In genomic region chr4:136823020-136823419, GRCh38 we compare ENCODE assay signal across 16 cellular contexts.
A peak's percentile ranks its signal among the peaks of the same experiment; 100 is the strongest.
DNase-seq lines count a peak whose midpoint lies in the region; ATAC-seq, FAIRE-seq and TF ChIP-seq lines count a peak whose summit lies in the region.
"Had no signal": no experiment of that assay in that cellular context is flagged by ENCODE, and none has a peak within 500 bp of the region (broad histone marks: within the 10 kb centered on the region; RNA-seq: fewer than 3 reads in every experiment).

No MANE protein-coding gene starts in this region.

- no peaks in the 10 kb centered on the region for H3K9me3 ChIP-seq in IMR-90 (ENCODE audit: control insufficient read depth, insufficient read depth, low read length)
- H3K9me3 ChIP-seq in H1 (ENCODE audit: insufficient read depth in 2 of 2, low read depth in 1 of 2, low read length in 1 of 2): no peaks in the 10 kb centered on the region; a peak in 1 of 4 replicates
- H3K9me3 ChIP-seq in neuronal stem cell (replicated peaks in 1 of 2; ENCODE audit: control insufficient read depth in 2 of 2, insufficient read depth in 1 of 2, low read depth in 1 of 2, low read length in 2 of 2): peaks cover 0 to 1% of the 10 kb centered on the region in 2 donors
- H3K9me3 ChIP-seq: BLaER1 treated with 17β-estradiol and CSF1 and Interleukin-3, amounts not matched to agents 10 nM and 100 nM had no signal

- 70% methylated on average over 4 of the region's 8 CpGs; no CpG with 5 or more reads in 1 of the 2 experiments for WGBS in IMR-90 (ENCODE audit: extremely low coverage in 2 of 2, insufficient read length in 1 of 2), 2 experiments
- WGBS in H1 (ENCODE audit: extremely low coverage in 1 of 2, insufficient coverage in 1 of 2, insufficient read length in 1 of 2, insufficient replicate concordance in 2 of 2, low coverage in 1 of 2, low lambda C conversion rate in 2 of 2, missing lambda C conversion rate in 1 of 2), 2 experiments: 87% methylated on average over 8 of the region's 8 CpGs; no CpG with 5 or more reads in 1 of the 2 experiments
- WGBS in neuronal stem cell (ENCODE audit: extremely low coverage in 2 of 2, insufficient read length in 2 of 2, insufficient replicate concordance in 1 of 2), 2 donors: no CpG with 5 or more reads among the region's 8 CpGs

- H3K23ac ChIP-seq in IMR-90 (ENCODE audit: low read depth, low read length) (no peak overlapping the region), H1 (ENCODE audit: insufficient read length) (no peak overlapping the region), neuronal stem cell (ENCODE audit: low read depth, low read length, poor library complexity) (no peak overlapping the region)

- CTCF ChIA-PET in IMR-90 (lab: Yijun Ruan, JAX) (no interaction called here), H1 (lab: Charles Lee; ENCODE audit: partially characterized antibody) (interaction anchor here (0.8 to 1.2 kb wide), 2 partner anchors 9 to 87 kb away, joined by 3 to 4 read pairs; no protein-coding TSS in a partner anchor)

- H3K4ac ChIP-seq in IMR-90 (ENCODE audit: low read depth, low read length) (no peak overlapping the region), H1 (replicated peaks; ENCODE audit: insufficient read length, low read depth, low read length) (no peak overlapping the region), neuronal stem cell (ENCODE audit: low read length) (no peak overlapping the region)

- H2AK5ac ChIP-seq in IMR-90 (ENCODE audit: low read depth, low read length) (no peak overlapping the region), H1 (ENCODE audit: low read depth, low read length) (0 out of 2 replicates have a peak overlapping the region, but pooled peaks have one; percentile 75), neuronal stem cell (ENCODE audit: low read depth, low read length) (no peak overlapping the region)

- in situ Hi-C loops in IMR-90 (cut with MboI; ENCODE audit: low sequenced_read_pairs): no loop called here

- DNase-seq in Daoy (ENCODE audit: low read depth) (peak; percentile 15), IMR-90 (no peak), H1 (ENCODE audit: low read depth in 1 of 2, low spot score in 2 of 2) (no peak), neuronal stem cell (ENCODE audit: low spot score) (no peak), left colon (no peak), DMS153 treated with DMSO at 0.1 percent for 48 hours (lab: John Stamatoyannopoulos, UW; ENCODE audit: unreplicated experiment) (no peak), NCI-H748 (lab: John Stamatoyannopoulos, UW; ENCODE audit: unreplicated experiment) (no peak)
- DNase-seq: CD8-positive, alpha-beta memory T cell; COR-L47; DMS79; GF-D8; H7 had no signal

- no peak for TF ChIP-seq RAD21 in IMR-90 (IDR thresholded peaks at IDR 0.05; ENCODE audit: low read length)
- TF ChIP-seq RAD21 in H1 (IDR thresholded peaks at IDR 0.05 in 1 of 2, conservative IDR thresholded peaks at IDR 0.05 in 1 of 2; ENCODE audit: low read depth in 2 of 2, low read length in 2 of 2): no peak

- no peak for TF ChIP-seq EP300 in H1 (IDR thresholded peaks at IDR 0.05; ENCODE audit: borderline replicate concordance in 1 of 2, low read depth in 2 of 2, low read length in 2 of 2)

- ATAC-seq in IMR-90 (ENCODE audit: low read depth) (no peak), left colon (no peak)
- ATAC-seq: GM23338, HepG2 had no signal

- TF ChIP-seq CTCF in IMR-90 (conservative IDR thresholded peaks at IDR 0.05; ENCODE audit: low read depth, low read length) (no peak), H1 (IDR thresholded peaks at IDR 0.05; ENCODE audit: control extremely low read depth in 1 of 3, insufficient read depth in 1 of 3, low read depth in 1 of 3, low read length in 3 of 3) (no peak)

- H3K14ac ChIP-seq in IMR-90 (replicated peaks; ENCODE audit: low read depth, low read length) (no peak overlapping the region), H1 (ENCODE audit: insufficient read length) (no peak overlapping the region), neuronal stem cell (ENCODE audit: low read length) (peak overlapping the region; percentile 92)

- H3K4me2 ChIP-seq in IMR-90 (ENCODE audit: low read depth, low read length): no peak overlapping the region
- H3K4me2 ChIP-seq in H1 (ENCODE audit: insufficient read depth in 1 of 2, low read depth in 2 of 2, low read length in 2 of 2): no peak overlapping the region
- no peak overlapping the region for H3K4me2 ChIP-seq in neuronal stem cell (ENCODE audit: insufficient read depth, low read length, poor library complexity, severe bottlenecking)
- H3K4me2 ChIP-seq: BLaER1 treated with 17β-estradiol and CSF1 and Interleukin-3, amounts not matched to agents 10 nM and 100 nM; GM23338 had no signal

- no peak overlapping the region for H3K4me3 ChIP-seq in IMR-90 (ENCODE audit: insufficient read depth, low read depth, low read length)
- no peak overlapping the region for H3K4me3 ChIP-seq in H1 (ENCODE audit: extremely low read depth in 1 of 4, insufficient read depth in 2 of 4, low read depth in 3 of 4, low read length in 4 of 4)
- no peak overlapping the region for H3K4me3 ChIP-seq in neuronal stem cell (ENCODE audit: low read length in 2 of 2)
- H3K4me3 ChIP-seq: BLaER1 treated with 17β-estradiol and CSF1 and Interleukin-3, amounts not matched to agents 10 nM and 100 nM; GM23338 had no signal

- no peaks in the 10 kb centered on the region for H3K36me3 ChIP-seq in IMR-90 (ENCODE audit: control insufficient read depth, insufficient read depth, low read length)
- H3K36me3 ChIP-seq in H1 (ENCODE audit: control insufficient read depth in 2 of 4, insufficient read depth in 4 of 4, low read length in 3 of 4): no peaks in the 10 kb centered on the region
- H3K36me3 ChIP-seq in neuronal stem cell (replicated peaks in 1 of 2; ENCODE audit: control insufficient read depth in 2 of 2, insufficient read depth in 2 of 2, low read length in 2 of 2): no peaks in the 10 kb centered on the region
- H3K36me3 ChIP-seq: BLaER1 treated with 17β-estradiol and CSF1 and Interleukin-3, amounts not matched to agents 10 nM and 100 nM had no signal

- TF ChIP-seq POLR2A in IMR-90 (IDR thresholded peaks at IDR 0.05; ENCODE audit: low read depth, low read length) (no peak), H1 (IDR thresholded peaks at IDR 0.05; ENCODE audit: control extremely low read depth in 1 of 2, low read depth in 2 of 2, low read length in 2 of 2) (no peak)

- no peaks in the 10 kb centered on the region for H3K23me2 ChIP-seq in H1 (ENCODE audit: low read depth, low read length)

- H3K4me1 ChIP-seq in IMR-90 (ENCODE audit: control insufficient read depth, insufficient read depth, low read length) (no peaks in the 10 kb centered on the region), H1 (replicated peaks in 1 of 4; ENCODE audit: control insufficient read depth in 3 of 4, insufficient read depth in 4 of 4, low read length in 3 of 4) (no peaks in the 10 kb centered on the region), neuronal stem cell (ENCODE audit: control insufficient read depth in 2 of 2, insufficient read depth in 1 of 2, low read depth in 1 of 2, low read length in 2 of 2) (no peaks in the 10 kb centered on the region)
- H3K4me1 ChIP-seq: BLaER1 treated with 17β-estradiol and CSF1 and Interleukin-3, amounts not matched to agents 10 nM and 100 nM had no signal

- H2BK120ac ChIP-seq in IMR-90 (ENCODE audit: low read depth, low read length) (no peak overlapping the region), H1 (replicated peaks; ENCODE audit: low read depth, low read length) (no peak overlapping the region), neuronal stem cell (ENCODE audit: low read depth, low read length) (no peak overlapping the region)

- H2BK20ac ChIP-seq in IMR-90 (ENCODE audit: low read depth, low read length) (no peak overlapping the region), H1 (ENCODE audit: low read length) (no peak overlapping the region)

- H4K8ac ChIP-seq in IMR-90 (ENCODE audit: low read depth in 2 of 2, low read length in 2 of 2) (no peak overlapping the region), H1 (ENCODE audit: extremely low read depth, insufficient read depth, low read length) (no peak overlapping the region), neuronal stem cell (ENCODE audit: low read depth, low read length) (no peak overlapping the region)

- no peaks in the 10 kb centered on the region for H3K79me1 ChIP-seq in IMR-90 (ENCODE audit: low read depth in 1 of 2, low read length in 2 of 2)
- H3K79me1 ChIP-seq in H1 (ENCODE audit: low read depth, low read length): no peaks in the 10 kb centered on the region
- H3K79me1 ChIP-seq in neuronal stem cell (ENCODE audit: low read depth, low read length): no peaks in the 10 kb centered on the region

- H3K9me1 ChIP-seq in IMR-90 (ENCODE audit: insufficient read depth, low read length): no peaks in the 10 kb centered on the region

- no peaks in the 10 kb centered on the region for H3K27me3 ChIP-seq in IMR-90 (ENCODE audit: control insufficient read depth, insufficient read depth, low read length)
- no peaks in the 10 kb centered on the region for H3K27me3 ChIP-seq in H1 (replicated peaks in 1 of 4; ENCODE audit: control insufficient read depth in 3 of 4, extremely low read depth in 1 of 4, insufficient read depth in 3 of 4, low read length in 3 of 4)
- no peaks in the 10 kb centered on the region for H3K27me3 ChIP-seq in neuronal stem cell (ENCODE audit: control insufficient read depth in 3 of 3, insufficient read depth in 3 of 3, low read depth in 1 of 3, low read length in 3 of 3)
- H3K27me3 ChIP-seq: BLaER1 treated with 17β-estradiol and CSF1 and Interleukin-3, amounts not matched to agents 10 nM and 100 nM had no signal

- dilution Hi-C loops in IMR-90 (cut with HindIII; ENCODE audit: low sequenced_read_pairs, unreplicated experiment): no loop called here

- H3K27ac ChIP-seq in IMR-90 (ENCODE audit: insufficient read depth, low read length) (no peak overlapping the region), H1 (ENCODE audit: low read depth, low read length) (no peak overlapping the region), neuronal stem cell (replicated peaks; ENCODE audit: low read length) (no peak overlapping the region)
- H3K27ac ChIP-seq: BLaER1 treated with 17β-estradiol and CSF1 and Interleukin-3, amounts not matched to agents 10 nM and 100 nM had no signal

- no peak overlapping the region for H4K91ac ChIP-seq in IMR-90 (ENCODE audit: insufficient read depth, low read depth, low read length)
- no peak overlapping the region for H4K91ac ChIP-seq in H1 (replicated peaks; ENCODE audit: insufficient read length, low read length)
- no peak overlapping the region for H4K91ac ChIP-seq in neuronal stem cell (ENCODE audit: low read depth, low read length, poor library complexity)

- H3K56ac ChIP-seq in IMR-90 (ENCODE audit: extremely low read depth, insufficient read depth, low read length) (no peak overlapping the region), H1 (replicated peaks; ENCODE audit: insufficient read length, low read depth, low read length) (no peak overlapping the region)

- H2BK12ac ChIP-seq in H1 (ENCODE audit: low read depth, low read length) (no peak overlapping the region; the same call in 1 of the 2 replicates), neuronal stem cell (ENCODE audit: low read length) (no peak overlapping the region)

- no peak overlapping the region for H3K9ac ChIP-seq in IMR-90 (ENCODE audit: low read depth, low read length)
- no peak overlapping the region for H3K9ac ChIP-seq in H1 (replicated peaks in 1 of 4; ENCODE audit: extremely low read depth in 1 of 4, low read depth in 3 of 4, low read length in 3 of 4)
- H3K9ac ChIP-seq in neuronal stem cell (ENCODE audit: low read depth, low read length, poor library complexity): peak overlapping the region; percentile 44
- H3K9ac ChIP-seq: BLaER1 treated with 17β-estradiol and CSF1 and Interleukin-3, amounts not matched to agents 10 nM and 100 nM had no signal

- peak overlapping the region; percentile 68 for H2AFZ ChIP-seq in IMR-90 (replicated peaks; ENCODE audit: low read length, poor library complexity)
- peak overlapping the region; percentile 41; the same call in 1 of the 2 replicates for H2AFZ ChIP-seq in H1 (ENCODE audit: low read length)
- H2AFZ ChIP-seq in neuronal stem cell (ENCODE audit: low read length): peak overlapping the region; percentile 64
- H2AFZ ChIP-seq: GM23338 had no signal

- no peak overlapping the region for H3K18ac ChIP-seq in IMR-90 (ENCODE audit: low read depth, low read length)
- H3K18ac ChIP-seq in H1 (ENCODE audit: extremely low read depth, low read length): no peak overlapping the region
- H3K18ac ChIP-seq in neuronal stem cell (ENCODE audit: low read length): peak overlapping the region; percentile 42

- H2BK15ac ChIP-seq in IMR-90 (ENCODE audit: low read depth, low read length) (no peak overlapping the region), H1 (ENCODE audit: low read length) (no peak overlapping the region), neuronal stem cell (ENCODE audit: low read length) (peak overlapping the region; percentile 38)

- no peak overlapping the region for H2AK9ac ChIP-seq in IMR-90 (replicated peaks; ENCODE audit: low read depth, low read length, poor library complexity)

- H4K20me1 ChIP-seq in IMR-90 (ENCODE audit: insufficient read depth, low read length) (no peaks in the 10 kb centered on the region), H1 (replicated peaks in 1 of 2; ENCODE audit: control insufficient read depth in 1 of 2, insufficient read depth in 2 of 2, low read length in 2 of 2) (no peaks in the 10 kb centered on the region)
- H4K20me1 ChIP-seq: BLaER1 treated with 17β-estradiol and CSF1 and Interleukin-3, amounts not matched to agents 10 nM and 100 nM had no signal

- BruUV-seq in IMR-90 (replicated peaks; lab: Mats Ljungman, UMichigan): no TSS peak

- intact Hi-C loops in IMR-90 (cut with micrococcal nuclease): no loop called here
- intact Hi-C loops in left colon (cut with DNase I, micrococcal nuclease): no loop called here

- POLR2A ChIA-PET in IMR-90 (lab: Charles Lee; ENCODE audit: unreplicated experiment) (no interaction called here), H1 (lab: Charles Lee; ENCODE audit: partially characterized antibody) (no interaction called here)

- H4K5ac ChIP-seq in IMR-90 (ENCODE audit: low read depth, low read length): no peak overlapping the region
- H4K5ac ChIP-seq in H1 (ENCODE audit: insufficient read length, low read depth, low read length): no peak overlapping the region

- H3K79me2 ChIP-seq in H1 (ENCODE audit: control insufficient read depth in 1 of 2, insufficient read depth in 2 of 2, low read length in 2 of 2): no peaks in the 10 kb centered on the region

- FAIRE-seq in H1 (lab: Jason Lieb, UNC): no peak
- FAIRE-seq: D721Med, HepG2 had no signal

- H2BK5ac ChIP-seq in IMR-90 (ENCODE audit: low read depth, low read length, poor library complexity, severe bottlenecking) (no peak overlapping the region), H1 (ENCODE audit: low read depth, low read length) (peak overlapping the region; percentile 35; the same call in 1 of the 2 replicates), neuronal stem cell (ENCODE audit: low read length) (no peak overlapping the region)
